Comparison of ENCODE assay signal across 23 cellular contexts in genomic region chr14:99522025-99522401, GRCh38. TPM values are rescaled to one million over a fixed set of nuclear protein-coding genes. Genes with fewer than 3 reads are reported as not detected.
A peak's percentile ranks its signal among the peaks of the same experiment; 100 is the strongest.
DNase-seq lines count a peak whose midpoint lies in the region; ATAC-seq and TF ChIP-seq lines count a peak whose summit lies in the region.
"Had no signal": no experiment of that assay in that cellular context is flagged by ENCODE, and none has a peak within 500 bp of the region (broad histone marks: within the 10 kb centered on the region; RNA-seq: fewer than 3 reads in every experiment).

No MANE protein-coding gene starts in this region.

- H3K9me3 Mint-ChIP-seq in CD14-positive monocyte: no peaks in the 10 kb centered on the region
- H3K9me3 Mint-ChIP-seq in activated T-cell treated with anti-CD3 and anti-CD28 coated beads, Interleukin-2, amount 50 U/mL, for 4 hours: no peaks in the 10 kb centered on the region
- H3K9me3 Mint-ChIP-seq: CD4-positive, CD25-positive, alpha-beta regulatory T cell; central memory CD8-positive, alpha-beta T cell; stimulated activated naive B cell treated with anti-CD40 and anti-IgM and Interleukin-4, amounts not matched to agents 10 μg/mL and 1 μg/mL and 100 μg/mL, for 72 hours; T-helper 2 cell treated with Interferon-gamma antibody and Interleukin-4, amounts not matched to agents 5 μg/mL and 100 μg/mL, for 36 hours had no signal

- H3K36me3 ChIP-seq in Panc1 (ENCODE audit: control insufficient read depth, insufficient read depth, low read length) (no peaks in the 10 kb centered on the region), ovary (no peaks in the 10 kb centered on the region)
- H3K36me3 ChIP-seq: thyroid gland had no signal

- no peaks in the 10 kb centered on the region for H3K36me3 Mint-ChIP-seq in CD14-positive monocyte
- H3K36me3 Mint-ChIP-seq in activated T-cell treated with anti-CD3 and anti-CD28 coated beads, Interleukin-2, amount 50 U/mL, for 4 hours (ENCODE audit: insufficient read depth): no peaks in the 10 kb centered on the region
- H3K36me3 Mint-ChIP-seq: CD4-positive, CD25-positive, alpha-beta regulatory T cell; stimulated activated naive B cell treated with anti-CD40 and anti-IgM and Interleukin-4, amounts not matched to agents 10 μg/mL and 1 μg/mL and 100 μg/mL, for 72 hours had no signal

- DNase-seq in CD14-positive monocyte (ENCODE audit: low spot score) (peak; percentile 39), Panc1 (ENCODE audit: low read depth, low spot score) (no peak), right cardiac atrium (peak in 2 of 3 donors; percentile 44 to 46), ovary (peak in 4 of 5 donors; percentile 15 to 48 (median 34)), NCI-H2107 (lab: John Stamatoyannopoulos, UW) (no peak), NCI-H446 treated with DMSO at 0.1 percent for 48 hours (lab: John Stamatoyannopoulos, UW) (no peak)
- no peak for DNase-seq in activated T-cell treated with anti-CD3 and anti-CD28 coated beads, Interleukin-2, amount 50 U/mL, for 4 hours
- DNase-seq: activated naive CD4-positive, alpha-beta T cell treated with anti-CD3 and anti-CD28 coated beads, Interleukin-2, amount 50 U/mL, for 16 hours; activated T-cell treated with anti-CD3 and anti-CD28 coated beads, Interleukin-2, amount 50 U/mL, for 48 hours; anterior cingulate cortex; CD4-positive, CD25-positive, alpha-beta regulatory T cell; effector CD4-positive, alpha-beta T cell; KBM-7; NCI-H187; nucleus accumbens; stimulated activated CD4-positive, alpha-beta T cell treated with anti-CD3 and anti-CD28 coated beads, Interleukin-1b, Interleukin-23, amount 100 ng/mL, for 48 hours; stimulated activated naive B cell treated with anti-CD40 and anti-IgM and Interleukin-4, amounts not matched to agents 10 μg/mL and 1 μg/mL and 100 μg/mL, for 72 hours had no signal

- in situ Hi-C loops in Panc1 (cut with HindIII; ENCODE audit: low pct_unique_long_range_greater_than_20kb, low sequenced_read_pairs): no loop called here

- H3K27me3 ChIP-seq in Panc1 (ENCODE audit: control insufficient read depth, insufficient read depth, low read length) (no peaks in the 10 kb centered on the region), right cardiac atrium (ENCODE audit: control insufficient read depth, insufficient read depth) (no peaks in the 10 kb centered on the region), ovary (no peaks in the 10 kb centered on the region)
- H3K27me3 ChIP-seq: Peyer's patch, thyroid gland had no signal

- BruUV-seq in Panc1 (replicated peaks; lab: Mats Ljungman, UMichigan): no TSS peak

- H3K27ac Mint-ChIP-seq in CD14-positive monocyte: no peak overlapping the region
- H3K27ac Mint-ChIP-seq: CD4-positive, CD25-positive, alpha-beta regulatory T cell; stimulated activated naive B cell treated with anti-CD40 and anti-IgM and Interleukin-4, amounts not matched to agents 10 μg/mL and 1 μg/mL and 100 μg/mL, for 72 hours; T-helper 2 cell treated with Interferon-gamma antibody and Interleukin-4, amounts not matched to agents 5 μg/mL and 100 μg/mL, for 36 hours had no signal

- WGBS in right cardiac atrium: 83% methylated on average over 18 of the region's 18 CpGs
- 69 to 71% (median 70%) methylated on average over 18 of the region's 18 CpGs for WGBS in ovary, 3 donors

- H3K4me1 Mint-ChIP-seq in CD14-positive monocyte: no peaks in the 10 kb centered on the region
- H3K4me1 Mint-ChIP-seq in activated T-cell treated with anti-CD3 and anti-CD28 coated beads, Interleukin-2, amount 50 U/mL, for 4 hours (ENCODE audit: low read depth): peaks cover 18% of the 10 kb centered on the region

- H3K4me1 ChIP-seq in Panc1 (ENCODE audit: control insufficient read depth, insufficient read depth, low read length): peaks cover 78% of the 10 kb centered on the region
- H3K4me1 ChIP-seq in right cardiac atrium (ENCODE audit: control insufficient read depth, insufficient read depth, low read length): peaks cover 3% of the 10 kb centered on the region
- peaks cover 20% of the 10 kb centered on the region for H3K4me1 ChIP-seq in ovary (ENCODE audit: insufficient read depth)

- no peak overlapping the region for H3K4me3 Mint-ChIP-seq in CD14-positive monocyte
- no peak overlapping the region for H3K4me3 Mint-ChIP-seq in activated T-cell treated with anti-CD3 and anti-CD28 coated beads, Interleukin-2, amount 50 U/mL, for 4 hours
- H3K4me3 Mint-ChIP-seq: CD4-positive, CD25-positive, alpha-beta regulatory T cell; central memory CD8-positive, alpha-beta T cell; stimulated activated naive B cell treated with anti-CD40 and anti-IgM and Interleukin-4, amounts not matched to agents 10 μg/mL and 1 μg/mL and 100 μg/mL, for 72 hours; T-helper 2 cell treated with Interferon-gamma antibody and Interleukin-4, amounts not matched to agents 5 μg/mL and 100 μg/mL, for 36 hours had no signal

- H3K4me3 ChIP-seq in Panc1 (ENCODE audit: low read depth in 2 of 2, low read length in 2 of 2) (no peak overlapping the region), right cardiac atrium (ENCODE audit: low read length) (no peak overlapping the region), ovary (no peak overlapping the region)
- H3K4me3 ChIP-seq: Peyer's patch, SK-N-MC, thyroid gland had no signal

- no peak for TF ChIP-seq EP300 in ovary (IDR thresholded peaks at IDR 0.05)

- no peaks in the 10 kb centered on the region for H3K9me3 ChIP-seq in Panc1 (ENCODE audit: control insufficient read depth, insufficient read depth, low read depth, low read length)
- no peaks in the 10 kb centered on the region for H3K9me3 ChIP-seq in right cardiac atrium (ENCODE audit: control insufficient read depth, low read length)
- H3K9me3 ChIP-seq in ovary: no peaks in the 10 kb centered on the region
- H3K9me3 ChIP-seq: Peyer's patch, thyroid gland had no signal

- POLR2A ChIA-PET in Panc1 (lab: Charles Lee): no interaction called here

- TF ChIP-seq POLR2A in ovary (IDR thresholded peaks at IDR 0.05): no peak

- CTCF ChIA-PET in Panc1 (lab: Charles Lee): interaction anchor here (1.4 kb wide), 1 partner anchor 52 kb away, joined by 3 read pairs; no protein-coding TSS in a partner anchor

- no peak for ATAC-seq in Panc1
- no peak for ATAC-seq in right cardiac atrium
- ATAC-seq in activated T-cell treated with anti-CD3 and anti-CD28 coated beads, Interleukin-2, amount 50 U/mL, for 4 hours: no peak
- ATAC-seq in GM18520 (IDR thresholded peaks at IDR 0.05; ENCODE audit: unreplicated experiment): no peak
- ATAC-seq: stimulated activated naive B cell treated with anti-CD40 and anti-IgM and Interleukin-4, amounts not matched to agents 10 μg/mL and 1 μg/mL and 100 μg/mL, for 72 hours had no signal

- H3K27ac ChIP-seq in Panc1 (ENCODE audit: low read length) (peak overlapping the region; percentile 81), right cardiac atrium (ENCODE audit: low read length) (no peak overlapping the region), ovary (peak overlapping the region in 1 of 2 donors; percentile 54)
- H3K27ac ChIP-seq: SK-N-MC, thyroid gland had no signal

- TF ChIP-seq CTCF in CD14-positive monocyte (IDR thresholded peaks at IDR 0.05): no peak
- no peak for TF ChIP-seq CTCF in Panc1 (IDR thresholded peaks at IDR 0.05)
- TF ChIP-seq CTCF in ovary (IDR thresholded peaks at IDR 0.05): no peak

- intact Hi-C loops in CD14-positive monocyte (cut with micrococcal nuclease): loop anchor here in 1 of 2 donors (5.0 kb wide), 1 partner anchor 360 kb away; no protein-coding TSS in a partner anchor
- intact Hi-C loops in Panc1 (cut with micrococcal nuclease; ENCODE audit: unreplicated experiment): loop anchor here (2.0 kb wide), 1 partner anchor 33 kb away; no protein-coding TSS in a partner anchor
- intact Hi-C loops in right cardiac atrium (cut with DNase I): no loop called here
- intact Hi-C loops in ovary (cut with DNase I): loop anchor here in 2 of 4 donors (5.0 to 10.0 kb wide), 2 partner anchors 85 to 363 kb away; no protein-coding TSS in a partner anchor

- H3K27me3 Mint-ChIP-seq in CD14-positive monocyte (ENCODE audit: low read depth in 3 of 3): peaks cover 0 to 9% (median 3%) of the 10 kb centered on the region in 3 donors
- no peaks in the 10 kb centered on the region for H3K27me3 Mint-ChIP-seq in activated T-cell treated with anti-CD3 and anti-CD28 coated beads, Interleukin-2, amount 50 U/mL, for 4 hours (ENCODE audit: low read depth)
- H3K27me3 Mint-ChIP-seq: CD4-positive, CD25-positive, alpha-beta regulatory T cell; central memory CD8-positive, alpha-beta T cell; stimulated activated naive B cell treated with anti-CD40 and anti-IgM and Interleukin-4, amounts not matched to agents 10 μg/mL and 1 μg/mL and 100 μg/mL, for 72 hours had no signal

RNA-seq across cellular contexts. Expression of gene CCNK, which starts 40.8 kb away (rescaled TPM):
- 10 to 100 TPM in 1 of 2 donors, 1 to 10 TPM in 1; 7.7 to 14.7 TPM for polyA plus RNA-seq in CD14-positive monocyte
- 47.8 TPM for total RNA-seq in Panc1 (2021; ENCODE audit: unreplicated experiment)
- 23.5 TPM for polyA plus RNA-seq in Panc1 (2012; ENCODE audit: insufficient read length)
- 10 to 100 TPM; 30.0 to 36.5 (median 31.4) TPM for total RNA-seq in right cardiac atrium
- 12.2 TPM for polyA plus RNA-seq in right cardiac atrium
- total RNA-seq in ovary: 10 to 100 TPM; 22.9 to 50.6 (median 46.8) TPM
- polyA plus RNA-seq in ovary: 10 to 100 TPM; 17.3 to 60.0 TPM
- total RNA-seq in activated T-cell treated with anti-CD3 and anti-CD28 coated beads, Interleukin-2, amount 50 U/mL, for 4 hours: 100 to 1,000 TPM in 2 of 3 donors, 10 to 100 TPM in 1; 95.9 to 107 (median 104) TPM

RNA-seq across cellular contexts. Expression of gene SETD3, which starts 41.4 kb away (rescaled TPM):
- 10 to 100 TPM; 38.7 to 39.5 TPM for polyA plus RNA-seq in CD14-positive monocyte
- 51.1 TPM for total RNA-seq in Panc1 (2021; ENCODE audit: unreplicated experiment)
- polyA plus RNA-seq in Panc1 (2012; ENCODE audit: insufficient read length): 25.3 TPM
- total RNA-seq in right cardiac atrium: 100 to 1,000 TPM; 101 to 127 (median 113) TPM
- polyA plus RNA-seq in right cardiac atrium: 65.4 TPM
- 100 to 1,000 TPM in 2 of 7 donors, 10 to 100 TPM in 5; 68.6 to 133 (median 87.4) TPM for total RNA-seq in ovary
- 10 to 100 TPM; 27.9 to 52.9 TPM for polyA plus RNA-seq in ovary
- total RNA-seq in activated T-cell treated with anti-CD3 and anti-CD28 coated beads, Interleukin-2, amount 50 U/mL, for 4 hours: 10 to 100 TPM; 51.8 to 58.1 (median 54.8) TPM

Comparison
In these comparisons a context has a peak if more than half of its experiments do, and no peak if none do; other contexts are left out.
1. DNase-seq: peak in CD14-positive monocyte (single experiment), right cardiac atrium (2 of 3) and ovary (4 of 5); none in Panc1 (single experiment), activated T-cell treated with anti-CD3 and anti-CD28 coated beads, Interleukin-2, amount 50 U/mL, for 4 hours (single experiment), NCI-H2107 (single experiment) and NCI-H446 treated with DMSO at 0.1 percent for 48 hours (single experiment).